7 cellular contexts compared by ENCODE assay signal in genomic region chr11:2928605-2929510, GRCh38. TPM values are rescaled to one million over a fixed set of nuclear protein-coding genes. Genes with fewer than 3 reads are reported as not detected.
DNase-seq lines count a peak whose midpoint lies in the region; ATAC-seq, FAIRE-seq and TF ChIP-seq lines count a peak whose summit lies in the region.

Gene PHLDA2, minus strand, starts transcription at chr11:2929420. Its CDS starts 56 bp downstream, at chr11:2929364.

- intact Hi-C loops in pancreas (cut with DNase I), result no loop called here

- no peaks in the 10 kb centered on the region for H3K9me3 ChIP-seq in pancreas

- no peaks in the 10 kb centered on the region for H3K27me3 ChIP-seq in pancreas

- ATAC-seq in pancreas, result peak; percentile 42 to 48 (median 46)

- peak within 1 kb of the TSS; percentile 27 to 71 (median 52) for H3K4me3 ChIP-seq in pancreas

- DNase-seq in H54 (ENCODE audit: insufficient read length, low spot score) (peak; percentile 83), OCI-M1 (lab: John Stamatoyannopoulos, UW) (peak; percentile 57), glomerular visceral epithelial cell (ENCODE audit: extremely low spot score) (peak; percentile 72), pancreas (peak in 5 of 6 donors; percentile 66 to 84 (median 81)), NCI-H1930 (lab: John Stamatoyannopoulos, UW) (no peak), GDM1 (lab: John Stamatoyannopoulos, UW) (no peak)
- DNase-seq in activated effector memory CD4-positive, alpha-beta T cell treated with Interleukin-2 at 50 U/mL for 16 hours, result peak; percentile 41

- no peak for TF ChIP-seq CTCF in pancreas (IDR thresholded peaks at IDR 0.05)

- peak within 1 kb of the TSS in 3 of 4 donors; percentile 45 to 70 (median 68) for H3K27ac ChIP-seq in pancreas

- no peaks in the 10 kb centered on the region for H3K36me3 ChIP-seq in pancreas

- 1 to 2% methylated on average over 74 to 107 of the region's 109 CpGs for WGBS in pancreas, 2 donors

- no peak for FAIRE-seq in H54 (lab: Jason Lieb, UNC)
- no peak for FAIRE-seq in pancreas (lab: Jason Lieb, UNC)

- peak; percentile 98 for TF ChIP-seq POLR2A in H54 (IDR thresholded peaks at IDR 0.05; ENCODE audit: low read depth, low read length)

- H3K4me1 ChIP-seq in pancreas, result peaks cover 0 to 9% (median 6%) of the 10 kb centered on the region in 3 donors

RNA-seq across cellular contexts. Expression of gene PHLDA2, which starts in this region (rescaled TPM):
- total RNA-seq in pancreas, result 1 to 10 TPM in 4 of 6 donors, under 1 TPM in 2; 0.16 to 9.0 (median 2.1) TPM
- polyA plus RNA-seq in pancreas, result 1 to 10 TPM; 2.6 to 5.9 TPM

Comparison
In these comparisons a context has a peak if more than half of its experiments do, and no peak if none do; other contexts are left out.
1. DNase-seq: peak in H54 (single experiment), OCI-M1 (single experiment), activated effector memory CD4-positive, alpha-beta T cell treated with Interleukin-2 at 50 U/mL for 16 hours (single experiment), glomerular visceral epithelial cell (single experiment) and pancreas (5 of 6); none in NCI-H1930 (0 of 2) and GDM1 (single experiment).